30 cellular contexts compared by ENCODE assay signal in genomic region chr10:71513454-71513853, GRCh38.
"Had no signal": no experiment of that assay in that cellular context is flagged by ENCODE, and none has a peak within 500 bp of the region (broad histone marks: within the 10 kb centered on the region; RNA-seq: fewer than 3 reads in every experiment).

No MANE protein-coding gene starts in this region.

- H3K27ac Mint-ChIP-seq: effector memory CD8-positive, alpha-beta T cell; mesothelial cell of epicardium; naive B cell; natural killer cell treated with Interleukin-12 subunit alpha and Interleukin-12 subunit beta and Interleukin-15 and Interleukin-18, amount 100 ng/mL, for 72 hours had no signal

- H3K36me3 Mint-ChIP-seq: mesothelial cell of epicardium; naive B cell; natural killer cell treated with Interleukin-12 subunit alpha and Interleukin-12 subunit beta and Interleukin-15 and Interleukin-18, amount 100 ng/mL, for 72 hours; neural progenitor cell; type B pancreatic cell had no signal

- H3K9me3 ChIP-seq: esophagus squamous epithelium, heart right ventricle, left lung, mucosa of descending colon, ovary, thyroid gland had no signal

- H3K4me3 ChIP-seq: esophagus squamous epithelium, heart right ventricle, left lung, mucosa of descending colon, neural progenitor cell, ovary, right atrium auricular region, smooth muscle cell, stomach, thyroid gland had no signal

- H3K9me3 Mint-ChIP-seq: effector memory CD8-positive, alpha-beta T cell; mesothelial cell of epicardium; natural killer cell treated with Interleukin-12 subunit alpha and Interleukin-12 subunit beta and Interleukin-15 and Interleukin-18, amount 100 ng/mL, for 72 hours; neural progenitor cell; type B pancreatic cell had no signal

- H3K9ac ChIP-seq: neural progenitor cell had no signal

- H2AFZ ChIP-seq: neural progenitor cell had no signal

- H3K4me3 Mint-ChIP-seq: effector memory CD8-positive, alpha-beta T cell; mesothelial cell of epicardium; naive B cell; natural killer cell treated with Interleukin-12 subunit alpha and Interleukin-12 subunit beta and Interleukin-15 and Interleukin-18, amount 100 ng/mL, for 72 hours; neural progenitor cell; type B pancreatic cell had no signal

- H3K27me3 ChIP-seq: esophagus squamous epithelium, heart right ventricle, left lung, neural progenitor cell, ovary, right atrium auricular region, stomach, thyroid gland had no signal

- ATAC-seq: effector memory CD8-positive, alpha-beta T cell; left cardiac atrium; natural killer cell treated with Interleukin-12 subunit alpha and Interleukin-12 subunit beta and Interleukin-15 and Interleukin-18, amount 100 ng/mL, for 72 hours; sciatic nerve had no signal

- H3K4me1 ChIP-seq: esophagus squamous epithelium, left lung, right atrium auricular region, thyroid gland had no signal

- FAIRE-seq: endometrium, islet of Langerhans had no signal

- H3K4me1 Mint-ChIP-seq: naive B cell had no signal

- H3K27me3 Mint-ChIP-seq: natural killer cell treated with Interleukin-12 subunit alpha and Interleukin-12 subunit beta and Interleukin-15 and Interleukin-18, amount 100 ng/mL, for 72 hours; progenitor cell of endocrine pancreas had no signal

- DNase-seq: cortex of kidney; effector memory CD8-positive, alpha-beta T cell; erythroblast; esophagus squamous epithelium; foreskin melanocyte; heart right ventricle; hippocampal formation; left cardiac atrium; mesenchymal stem cell; mucosa of descending colon; naive B cell; ovary; stimulated activated CD4-positive, alpha-beta T cell treated with anti-CD3 and anti-CD28 coated beads, Interleukin-12 subunit alpha, Interleukin-12 subunit beta, amount 100 ng/mL, for 4 hours; stimulated activated CD4-positive, alpha-beta T cell treated with anti-CD3 and anti-CD28 coated beads, Interleukin-1b, Interleukin-23, amount 100 ng/mL, for 48 hours; stimulated activated CD4-positive, alpha-beta T cell treated with anti-CD3 and anti-CD28 coated beads, Interleukin-4, amount 100 ng/mL, for 1 hour; stimulated activated CD8-positive, alpha-beta memory T cell treated with anti-CD3 and anti-CD28 coated beads, Interleukin-4, amount 100 ng/mL, for 48 hours; stimulated activated naive CD4-positive, alpha-beta T cell; thyroid gland had no signal

- H3K27ac ChIP-seq: esophagus squamous epithelium, heart right ventricle, left lung, neural progenitor cell, ovary, right atrium auricular region, stomach, thyroid gland had no signal

- H3K4me2 ChIP-seq: smooth muscle cell had no signal

- H3K36me3 ChIP-seq: esophagus squamous epithelium, heart right ventricle, left lung, neural progenitor cell, ovary, right atrium auricular region, stomach, thyroid gland had no signal
